In the genomic region with DNA sequence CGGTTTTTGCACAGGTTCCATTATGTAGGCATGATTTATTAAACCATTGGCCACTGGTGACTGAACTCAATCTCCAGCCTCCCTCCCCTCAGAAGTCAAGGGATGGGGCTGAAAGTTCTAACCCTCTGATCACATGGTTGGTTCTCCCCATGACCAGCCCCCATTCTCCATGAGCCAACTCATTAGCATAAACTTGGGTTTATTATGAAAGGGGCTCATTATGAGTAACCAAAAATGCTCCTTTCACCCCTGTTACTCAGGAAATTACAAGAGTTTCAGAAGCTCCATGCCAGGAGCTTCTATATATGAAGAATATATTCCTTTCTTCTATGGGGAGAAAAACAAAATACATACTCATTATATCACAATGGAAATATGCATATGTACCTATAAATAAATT, we compare ENCODE assay signal across 25 cellular contexts.
"Had no signal": no experiment of that assay in that cellular context is flagged by ENCODE, and none has a peak within 500 bp of the region (broad histone marks: within the 10 kb centered on the region; RNA-seq: fewer than 3 reads in every experiment).

No MANE protein-coding gene starts in this region.

- H3K4me3 Mint-ChIP-seq: dendritic cell treated with granulocyte-macrophage colony-stimulating factor and Interleukin-4, amounts not matched to agents 40 ng/mL and 50 ng/mL, for 4 days; effector memory CD8-positive, alpha-beta T cell; endodermal cell had no signal

- H3K4me1 ChIP-seq: colonic mucosa, esophagus muscularis mucosa, esophagus squamous epithelium, foreskin keratinocyte, gastrocnemius medialis, gastroesophageal sphincter, heart left ventricle, heart right ventricle had no signal

- ATAC-seq: effector memory CD8-positive, alpha-beta T cell; esophagus mucosa; foreskin keratinocyte; gastrocnemius medialis; gastroesophageal sphincter; heart left ventricle; heart right ventricle had no signal

- DNase-seq: colonic mucosa; cortex of kidney; dermis blood vessel endothelial cell; dorsolateral prefrontal cortex; effector CD4-positive, alpha-beta T cell; effector CD8-positive, alpha-beta T cell; effector memory CD4-positive, alpha-beta T cell; effector memory CD8-positive, alpha-beta T cell; endodermal cell; erythroblast; esophagus squamous epithelium; foreskin fibroblast; foreskin keratinocyte; foreskin melanocyte; gastrocnemius medialis; glutamatergic neuron; head of caudate nucleus; heart left ventricle; heart right ventricle had no signal

- H3K27ac ChIP-seq: colonic mucosa, coronary artery, dorsolateral prefrontal cortex, epithelial cell of prostate, esophagus muscularis mucosa, esophagus squamous epithelium, foreskin keratinocyte, gastrocnemius medialis, gastroesophageal sphincter, heart left ventricle, heart right ventricle had no signal

- H3K27me3 ChIP-seq: colonic mucosa, esophagus muscularis mucosa, esophagus squamous epithelium, foreskin keratinocyte, gastrocnemius medialis, gastroesophageal sphincter, heart left ventricle had no signal

- H3K9me3 ChIP-seq: colonic mucosa, esophagus squamous epithelium, gastrocnemius medialis had no signal

- H3K4me1 Mint-ChIP-seq: endodermal cell had no signal

- H3K27ac Mint-ChIP-seq: dendritic cell treated with granulocyte-macrophage colony-stimulating factor and Interleukin-4, amounts not matched to agents 40 ng/mL and 50 ng/mL, for 4 days; effector memory CD8-positive, alpha-beta T cell; endodermal cell had no signal

- H3K27me3 Mint-ChIP-seq: dendritic cell treated with granulocyte-macrophage colony-stimulating factor and Interleukin-4, amounts not matched to agents 40 ng/mL and 50 ng/mL, for 4 days had no signal
